In genomic region chr16:85573045-85573695, GRCh38 we compare ENCODE assay signal across 15 cellular contexts. TPM values are rescaled to one million over a fixed set of nuclear protein-coding genes. Genes with fewer than 3 reads are reported as not detected.
DNase-seq lines count a peak whose midpoint lies in the region; ATAC-seq, FAIRE-seq and TF ChIP-seq lines count a peak whose summit lies in the region.
"Had no signal": no experiment of that assay in that cellular context is flagged by ENCODE, and none has a peak within 500 bp of the region (broad histone marks: within the 10 kb centered on the region; RNA-seq: fewer than 3 reads in every experiment).

No MANE protein-coding gene starts in this region.

- no peak for ATAC-seq in T-helper 17 cell
- ATAC-seq in HG02588 (IDR thresholded peaks at IDR 0.05; ENCODE audit: unreplicated experiment) = no peak
- ATAC-seq in GM21526 (IDR thresholded peaks at IDR 0.05; ENCODE audit: low FRiP score, unreplicated experiment) = no peak
- ATAC-seq: GM23338 had no signal

- WGBS in smooth muscle cell (ENCODE audit: low lambda C conversion rate) = 95% methylated on average over 15 of the region's 15 CpGs

- peaks cover 3% of the 10 kb centered on the region for H3F3A ChIP-seq in smooth muscle cell (ENCODE audit: low read depth)

- H3K4me3 Mint-ChIP-seq in CD14-positive monocyte (peak overlapping the region in 1 of 2 donors; percentile 57), T-helper 17 cell (no peak overlapping the region)
- H3K4me3 Mint-ChIP-seq: CD4-positive, alpha-beta T cell; GM23338 had no signal

- peaks cover 51% of the 10 kb centered on the region for H3K79me2 ChIP-seq in smooth muscle cell (ENCODE audit: low read depth)

- H3K27ac ChIP-seq in kidney (ENCODE audit: low read depth in 2 of 2, low read length in 2 of 2) = peak overlapping the region; percentile 71 to 89
- H3K27ac ChIP-seq in smooth muscle cell (ENCODE audit: low read depth) = peak overlapping the region; percentile 39

- H3K4me2 ChIP-seq in smooth muscle cell = no peak overlapping the region
- H3K4me2 ChIP-seq: GM23338 had no signal

- no peak overlapping the region for H2AFZ ChIP-seq in smooth muscle cell (ENCODE audit: low read depth)
- H2AFZ ChIP-seq: GM23338 had no signal

- H3K4me1 Mint-ChIP-seq in CD14-positive monocyte = peaks cover 86% of the 10 kb centered on the region
- peaks cover 40% of the 10 kb centered on the region for H3K4me1 Mint-ChIP-seq in T-helper 17 cell

- H3K27me3 Mint-ChIP-seq in CD14-positive monocyte (ENCODE audit: low read depth in 3 of 3) = peaks cover 0 to 3% (median 0%) of the 10 kb centered on the region in 3 donors
- no peaks in the 10 kb centered on the region for H3K27me3 Mint-ChIP-seq in T-helper 17 cell
- H3K27me3 Mint-ChIP-seq: CD4-positive, alpha-beta T cell had no signal

- H3K36me3 Mint-ChIP-seq in CD14-positive monocyte (peaks cover 11 to 12% of the 10 kb centered on the region in 2 donors), T-helper 17 cell (ENCODE audit: low read depth) (peaks cover 2% of the 10 kb centered on the region)

- TF ChIP-seq CTCF in CD14-positive monocyte (IDR thresholded peaks at IDR 0.05) = no peak
- TF ChIP-seq CTCF in kidney (IDR thresholded peaks at IDR 0.05; ENCODE audit: borderline replicate concordance, extremely low read depth, insufficient read depth) = no peak
- TF ChIP-seq CTCF in smooth muscle cell (IDR thresholded peaks at IDR 0.05; ENCODE audit: borderline replicate concordance, insufficient read depth, poor library complexity, severe bottlenecking) = no peak

- intact Hi-C loops in CD14-positive monocyte (cut with micrococcal nuclease) = loop anchor here in 1 of 2 donors (5.0 kb wide), 1 partner anchor 34 kb away; no protein-coding TSS in a partner anchor
- intact Hi-C loops in kidney (cut with DNase I) = no loop called here

- peaks cover 0 to 3% (median 0%) of the 10 kb centered on the region in 7 donors for H3K9me3 Mint-ChIP-seq in CD14-positive monocyte
- H3K9me3 Mint-ChIP-seq: CD4-positive, alpha-beta T cell had no signal

- H4K20me1 ChIP-seq in smooth muscle cell (ENCODE audit: low read depth) = peaks cover 98% of the 10 kb centered on the region

- no peaks in the 10 kb centered on the region for H3K27me3 ChIP-seq in smooth muscle cell (ENCODE audit: low read depth)
- H3K27me3 ChIP-seq: pancreas had no signal

- no peaks in the 10 kb centered on the region for H3K9me3 ChIP-seq in T-helper 17 cell (ENCODE audit: control insufficient read depth, low read length, poor library complexity, severe bottlenecking)
- no peaks in the 10 kb centered on the region for H3K9me3 ChIP-seq in kidney (ENCODE audit: control insufficient read depth in 1 of 2, low read length in 2 of 2)
- H3K9me3 ChIP-seq in smooth muscle cell (replicated peaks; ENCODE audit: low read depth) = no peaks in the 10 kb centered on the region
- H3K9me3 ChIP-seq: pancreas had no signal

- H3K27ac Mint-ChIP-seq in CD14-positive monocyte (peak overlapping the region in 4 of 7 donors; percentile 25 to 74 (median 55)), T-helper 17 cell (peak overlapping the region; percentile 41)
- H3K27ac Mint-ChIP-seq: CD4-positive, alpha-beta T cell; GM23338 had no signal

- no peak for FAIRE-seq in kidney (lab: Jason Lieb, UNC)
- FAIRE-seq: pancreas had no signal

- H3K9ac ChIP-seq in kidney (ENCODE audit: low read length in 2 of 2) = peak overlapping the region in 1 of 2 donors; percentile 4
- no peak overlapping the region for H3K9ac ChIP-seq in smooth muscle cell (ENCODE audit: low read depth)

- H3K4me3 ChIP-seq in kidney (ENCODE audit: low read length in 2 of 2) = no peak overlapping the region
- no peak overlapping the region for H3K4me3 ChIP-seq in smooth muscle cell
- H3K4me3 ChIP-seq: GM23338, lung had no signal

- DNase-seq in CD14-positive monocyte (ENCODE audit: low spot score) = no peak
- no peak for DNase-seq in T-helper 17 cell
- DNase-seq in kidney = no peak
- DNase-seq in smooth muscle cell (lab: John Stamatoyannopoulos, UW; ENCODE audit: unreplicated experiment) = no peak
- no peak for DNase-seq in DMS79 treated with DMSO at 0.1 percent for 48 hours (lab: John Stamatoyannopoulos, UW)
- no peak for DNase-seq in nucleus accumbens (lab: John Stamatoyannopoulos, UW)
- DNase-seq: activated naive CD4-positive, alpha-beta T cell treated with Interleukin-2 at 50 U/mL for 16 hours; CD4-positive, alpha-beta T cell; NK-92 treated with Interleukin-12 subunit alpha and Interleukin-12 subunit beta, amount 100 ng/mL, for 24 hours; WERI-Rb-1 had no signal

- peaks cover 0 to 2% of the 10 kb centered on the region in 2 donors for H3K36me3 ChIP-seq in kidney (ENCODE audit: control insufficient read depth in 1 of 2, insufficient read depth in 2 of 2, low read length in 2 of 2)
- no peaks in the 10 kb centered on the region for H3K36me3 ChIP-seq in smooth muscle cell (ENCODE audit: low read depth)
- H3K36me3 ChIP-seq: pancreas, WERI-Rb-1 had no signal

- H3K4me1 ChIP-seq in kidney (ENCODE audit: control insufficient read depth in 1 of 2, insufficient read depth in 1 of 2, low read depth in 1 of 2, low read length in 2 of 2) = peaks cover 70 to 77% of the 10 kb centered on the region in 2 donors
- H3K4me1 ChIP-seq in smooth muscle cell (ENCODE audit: low read depth) = peaks cover 37% of the 10 kb centered on the region

RNA-seq across cellular contexts. Expression of gene GSE1, which starts 40.0 kb away (rescaled TPM):
- under 1 TPM; 0.67 to 0.86 TPM for polyA plus RNA-seq in CD14-positive monocyte
- 10 to 100 TPM; 39.1 to 40.9 TPM for total RNA-seq in T-helper 17 cell
- total RNA-seq in kidney = 92.8 TPM
- polyA plus RNA-seq in kidney (ENCODE audit: insufficient read depth, low read depth, low replicate concordance) = 9.5 TPM
- total RNA-seq in smooth muscle cell = 21.4 and 27.7 TPM in 2 replicates
- polyA plus RNA-seq in smooth muscle cell = 13.6 and 17.1 TPM in 2 replicates
